Comparison of ENCODE assay signal across 10 cellular contexts in genomic region chr12:6772729-6773661, GRCh38. TPM values are rescaled to one million over a fixed set of nuclear protein-coding genes. Genes with fewer than 3 reads are reported as not detected.
DNase-seq lines count a peak whose midpoint lies in the region; ATAC-seq and TF ChIP-seq lines count a peak whose summit lies in the region.
"Had no signal": no experiment of that assay in that cellular context is flagged by ENCODE, and none has a peak within 500 bp of the region (broad histone marks: within the 10 kb centered on the region; RNA-seq: fewer than 3 reads in every experiment).

No MANE protein-coding gene starts in this region.

- peaks cover 21 to 26% of the 10 kb centered on the region in 2 donors for H3K4me1 ChIP-seq in mucosa of rectum (ENCODE audit: control insufficient read depth in 2 of 2, insufficient read depth in 2 of 2, low read length in 2 of 2)
- H3K4me1 ChIP-seq in vagina = peaks cover 44% of the 10 kb centered on the region

- no peaks in the 10 kb centered on the region for H3K9me3 Mint-ChIP-seq in stimulated activated naive CD8-positive, alpha-beta T cell treated with anti-CD3 and anti-CD28 coated beads, Interleukin-15, Interleukin-2, amounts not matched to agents 100 ng/mL and 50 ng/mL, for 24 hours
- no peaks in the 10 kb centered on the region for H3K9me3 Mint-ChIP-seq in activated naive CD8-positive, alpha-beta T cell (ENCODE audit: low read depth)

- H3K27me3 ChIP-seq in mucosa of rectum (ENCODE audit: control insufficient read depth in 2 of 2, insufficient read depth in 2 of 2, low read length in 2 of 2) = peaks cover 0 to 2% of the 10 kb centered on the region in 2 donors
- no peaks in the 10 kb centered on the region for H3K27me3 ChIP-seq in vagina
- H3K27me3 ChIP-seq: breast epithelium had no signal

- peak overlapping the region; percentile 96 for H3K4me3 Mint-ChIP-seq in stimulated activated naive CD8-positive, alpha-beta T cell treated with anti-CD3 and anti-CD28 coated beads, Interleukin-15, Interleukin-2, amounts not matched to agents 100 ng/mL and 50 ng/mL, for 24 hours
- H3K4me3 Mint-ChIP-seq in activated naive CD8-positive, alpha-beta T cell = peak overlapping the region; percentile 85

- H3K4me3 ChIP-seq in mucosa of rectum (ENCODE audit: low read length in 2 of 2) (peak overlapping the region; percentile 2 to 53), vagina (peak overlapping the region; percentile 16 to 41)

- peaks cover 79% of the 10 kb centered on the region for H3K4me1 Mint-ChIP-seq in stimulated activated naive CD8-positive, alpha-beta T cell treated with anti-CD3 and anti-CD28 coated beads, Interleukin-15, Interleukin-2, amounts not matched to agents 100 ng/mL and 50 ng/mL, for 24 hours (ENCODE audit: low read depth)
- peaks cover 46% of the 10 kb centered on the region for H3K4me1 Mint-ChIP-seq in activated naive CD8-positive, alpha-beta T cell (ENCODE audit: low read depth)

- peaks cover 24% of the 10 kb centered on the region for H3K27me3 Mint-ChIP-seq in stimulated activated naive CD8-positive, alpha-beta T cell treated with anti-CD3 and anti-CD28 coated beads, Interleukin-15, Interleukin-2, amounts not matched to agents 100 ng/mL and 50 ng/mL, for 24 hours
- peaks cover 2% of the 10 kb centered on the region for H3K27me3 Mint-ChIP-seq in activated naive CD8-positive, alpha-beta T cell

- H3K36me3 ChIP-seq in mucosa of rectum (ENCODE audit: control insufficient read depth in 2 of 2, insufficient read depth in 2 of 2, low read length in 2 of 2) (peaks cover 0 to 2% of the 10 kb centered on the region in 2 donors), vagina (peaks cover 0 to 20% of the 10 kb centered on the region in 2 donors)
- H3K36me3 ChIP-seq: breast epithelium had no signal

- ATAC-seq in stimulated activated naive CD8-positive, alpha-beta T cell treated with anti-CD3 and anti-CD28 coated beads, Interleukin-15, Interleukin-2, amounts not matched to agents 100 U/mL and 50 U/mL, for 24 hours = no peak
- ATAC-seq in left lobe of liver = no peak

- no peak for TF ChIP-seq CTCF in vagina (IDR thresholded peaks at IDR 0.05)

- peaks cover 52% of the 10 kb centered on the region for H3K36me3 Mint-ChIP-seq in stimulated activated naive CD8-positive, alpha-beta T cell treated with anti-CD3 and anti-CD28 coated beads, Interleukin-15, Interleukin-2, amounts not matched to agents 100 ng/mL and 50 ng/mL, for 24 hours (ENCODE audit: low read depth)
- H3K36me3 Mint-ChIP-seq in activated naive CD8-positive, alpha-beta T cell = peaks cover 3% of the 10 kb centered on the region

- DNase-seq in stimulated activated naive CD8-positive, alpha-beta T cell treated with anti-CD3 and anti-CD28 coated beads, Interleukin-15, Interleukin-2, amounts not matched to agents 100 U/mL and 50 U/mL, for 24 hours = no peak
- DNase-seq in vagina (ENCODE audit: extremely low spot score in 2 of 2) (no peak), left lobe of liver (ENCODE audit: low spot score) (no peak), HT-29 (ENCODE audit: low spot score) (no peak)
- no peak for DNase-seq in activated CD4-positive, CD25-positive, alpha-beta regulatory T cell (lab: John Stamatoyannopoulos, UW)
- DNase-seq: Calu3 had no signal

- H3K27ac ChIP-seq in mucosa of rectum (ENCODE audit: low read depth in 2 of 2, low read length in 2 of 2) = peak overlapping the region in 1 of 2 donors; percentile 58
- peak overlapping the region; percentile 33 for H3K27ac ChIP-seq in vagina

- peak overlapping the region; percentile 93 for H3K27ac Mint-ChIP-seq in stimulated activated naive CD8-positive, alpha-beta T cell treated with anti-CD3 and anti-CD28 coated beads, Interleukin-15, Interleukin-2, amounts not matched to agents 100 ng/mL and 50 ng/mL, for 24 hours
- H3K27ac Mint-ChIP-seq in activated naive CD8-positive, alpha-beta T cell = peak overlapping the region; percentile 76

- H3K9me3 ChIP-seq in mucosa of rectum (ENCODE audit: control insufficient read depth in 2 of 2, low read length in 2 of 2) (no peaks in the 10 kb centered on the region), vagina (no peaks in the 10 kb centered on the region)
- H3K9me3 ChIP-seq: breast epithelium had no signal

- H3K9ac ChIP-seq in mucosa of rectum (ENCODE audit: low read depth in 1 of 2, low read length in 2 of 2) = no peak overlapping the region

- TF ChIP-seq POLR2A in vagina (IDR thresholded peaks at IDR 0.05) = no peak

- intact Hi-C loops in vagina (cut with DNase I) = no loop called here

RNA-seq across cellular contexts. Expression of gene LAG3, which starts 0.7 kb away (rescaled TPM):
- total RNA-seq in vagina (10.3 TPM), left lobe of liver (2.8 TPM)
- 0.05 and 0.56 TPM in 2 replicates for total RNA-seq in HT-29 (2014; rRNA removed; shearing (Covaris generic))
- total RNA-seq: Calu3 had no signal

RNA-seq across cellular contexts. Expression of gene PTMS, which starts 6.8 kb away (rescaled TPM):
- total RNA-seq in vagina (132 TPM), left lobe of liver (406 TPM)
- total RNA-seq in HT-29 (2014; rRNA removed; shearing (Covaris generic)) = 87.6 and 105 TPM in 2 replicates

RNA-seq across cellular contexts. Expression of gene CD4, which starts 16.3 kb away (rescaled TPM):
- total RNA-seq in vagina = 14.2 TPM
- total RNA-seq in left lobe of liver = 22.7 TPM
- total RNA-seq in HT-29 (2014; rRNA removed; shearing (Covaris generic)) = 0.25 and 0.47 TPM in 2 replicates
- total RNA-seq: Calu3 had no signal

RNA-seq across cellular contexts. Expression of gene MLF2, which starts 20.1 kb away (rescaled TPM):
- total RNA-seq in vagina = 150 TPM
- 133 TPM for total RNA-seq in left lobe of liver
- 383 and 384 TPM in 2 replicates for total RNA-seq in HT-29 (2014; rRNA removed; shearing (Covaris generic))

RNA-seq across cellular contexts. Expression of gene GPR162, which starts 48.6 kb away (rescaled TPM):
- total RNA-seq in vagina (3.2 TPM), left lobe of liver (1.3 TPM)
- total RNA-seq in HT-29 (2014; rRNA removed; shearing (Covaris generic)) = not detected in 2 replicates
- total RNA-seq: Calu3 had no signal

Comparison
In these comparisons a context has a peak if more than half of its experiments do, and no peak if none do; other contexts are left out.
1. RNA of gene CD4, which starts 16.3 kb away (total RNA-seq): 22.7 TPM in left lobe of liver (single experiment) and 14.2 TPM in vagina (single experiment); 0.25 to 0.47 TPM in HT-29; every median in the first group is over 10 times any median in the second.